11 cellular contexts compared by ENCODE assay signal in the genomic region with DNA sequence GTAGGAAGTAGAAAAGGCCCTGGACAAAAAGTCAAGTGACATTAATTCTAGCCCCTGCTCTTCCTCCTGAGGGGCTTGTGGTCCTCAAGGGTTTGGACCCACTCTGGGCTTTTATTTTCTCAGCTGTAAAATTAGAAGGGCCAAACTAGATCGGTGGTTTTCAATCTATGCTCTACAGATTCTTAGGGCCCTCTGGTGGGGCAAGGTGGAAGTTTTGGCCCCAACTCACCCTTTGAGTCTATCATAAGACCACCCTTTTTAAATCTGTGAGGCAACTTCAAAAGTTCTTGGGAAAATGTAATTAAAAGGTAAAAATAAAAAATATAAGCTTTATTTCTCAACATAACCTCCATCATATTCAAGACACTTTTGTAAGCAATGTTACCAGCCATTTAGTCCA. TPM values are rescaled to one million over a fixed set of nuclear protein-coding genes. Genes with fewer than 3 reads are reported as not detected.
DNase-seq lines count a peak whose midpoint lies in the region; ATAC-seq and TF ChIP-seq lines count a peak whose summit lies in the region.
"Had no signal": no experiment of that assay in that cellular context is flagged by ENCODE, and none has a peak within 500 bp of the region (broad histone marks: within the 10 kb centered on the region; RNA-seq: fewer than 3 reads in every experiment).

No MANE protein-coding gene starts in this region.

- H3K4me2 ChIP-seq in Karpas-422 (ENCODE audit: low read depth, low read length, poor library complexity, severe bottlenecking) = no peak overlapping the region

- CTCF ChIA-PET in HEK293T (lab: Yijun Ruan, JAX) = interaction anchor here (0.7 to 5.1 kb wide), 7 partner anchors 14 to 167 kb away, joined by 3 to 100 read pairs (median 4); no protein-coding TSS in a partner anchor

- H3K36me3 ChIP-seq in Karpas-422 (ENCODE audit: insufficient read depth, low read length) (no peaks in the 10 kb centered on the region), psoas muscle (ENCODE audit: insufficient read depth in 1 of 2, low read depth in 1 of 2) (no peaks in the 10 kb centered on the region)

- no peaks in the 10 kb centered on the region for H3K27me3 ChIP-seq in Karpas-422 (ENCODE audit: low read length)
- no peaks in the 10 kb centered on the region for H3K27me3 ChIP-seq in psoas muscle (ENCODE audit: insufficient read depth in 3 of 3, low read length in 2 of 3)

- H3K9me3 ChIP-seq in Karpas-422 (ENCODE audit: low read length) (no peaks in the 10 kb centered on the region), psoas muscle (no peaks in the 10 kb centered on the region)

- H3K79me2 ChIP-seq in Karpas-422 (ENCODE audit: low read length) = no peaks in the 10 kb centered on the region

- intact Hi-C loops in psoas muscle (cut with DNase I) = loop anchor here (5.0 to 10.0 kb wide), 4 partner anchors 64 to 296 kb away; a partner anchor contains a TSS

- no peaks in the 10 kb centered on the region for H4K20me1 ChIP-seq in Karpas-422 (ENCODE audit: insufficient read depth, low read depth, low read length)

- POLR2A ChIA-PET in HEK293T (lab: Yijun Ruan, JAX) = interaction anchor here (0.6 kb wide), 1 partner anchor 56 kb away, joined by 3 read pairs; no protein-coding TSS in a partner anchor

- H3K27ac ChIP-seq in Karpas-422 (ENCODE audit: low read length) (no peak overlapping the region), coronary artery (no peak overlapping the region), psoas muscle (no peak overlapping the region)

- peak; percentile 32 for DNase-seq in activated CD4-positive, alpha-beta T cell treated with anti-CD3 and anti-CD28 coated beads for 48 hours
- no peak for DNase-seq in activated CD4-positive, alpha-beta T cell treated with anti-CD3 and anti-CD28 coated beads for 1 hour
- DNase-seq in Karpas-422 = peak; percentile 62
- DNase-seq in coronary artery (ENCODE audit: low spot score) = no peak
- no peak for DNase-seq in psoas muscle
- DNase-seq in NCI-H146 treated with DMSO at 0.1 percent for 48 hours (lab: John Stamatoyannopoulos, UW; ENCODE audit: unreplicated experiment) = no peak
- no peak for DNase-seq in HEK293T (ENCODE audit: extremely low spot score)

- ATAC-seq in psoas muscle = peak in 1 of 4 donors; percentile 57
- no peak for ATAC-seq in GM18867 (IDR thresholded peaks at IDR 0.05; ENCODE audit: unreplicated experiment)

- no peaks in the 10 kb centered on the region for H3K9me2 ChIP-seq in Karpas-422 (replicated peaks; ENCODE audit: insufficient read depth, low read length)

- TF ChIP-seq CTCF in coronary artery (IDR thresholded peaks at IDR 0.05) = peak; percentile 23
- peak; percentile 55 for TF ChIP-seq CTCF in psoas muscle (IDR thresholded peaks at IDR 0.05)

- H3K4me1 ChIP-seq in Karpas-422 (ENCODE audit: low read length) (no peaks in the 10 kb centered on the region), psoas muscle (no peaks in the 10 kb centered on the region)

- no peak overlapping the region for H2AFZ ChIP-seq in Karpas-422 (ENCODE audit: low read length)

- WGBS in psoas muscle, 3 donors = 0 to 13% (median 3%) methylated on average over 1 of the region's 1 CpG

- no peak overlapping the region for H3K9ac ChIP-seq in Karpas-422 (ENCODE audit: low read length)

- no peak overlapping the region for H3K4me3 ChIP-seq in Karpas-422 (ENCODE audit: low read length)
- H3K4me3 ChIP-seq in coronary artery = no peak overlapping the region
- no peak overlapping the region for H3K4me3 ChIP-seq in psoas muscle
- H3K4me3 ChIP-seq: lung had no signal

TF ChIP-seq in HEK293T, 16 proteins besides CTCF, POLR2A, EP300 and RAD21:
- TF ChIP-seq LEF1 (IDR thresholded peaks at IDR 0.05; ENCODE audit: borderline replicate concordance) = no peak
- no peak for TF ChIP-seq TARDBP (IDR thresholded peaks at IDR 0.05)
- TF ChIP-seq FOXK2 (IDR thresholded peaks at IDR 0.05) = no peak
- no peak for TF ChIP-seq HDGF (IDR thresholded peaks at IDR 0.05; ENCODE audit: borderline replicate concordance)
- TF ChIP-seq FOXA1 (IDR thresholded peaks at IDR 0.05) = no peak
- TF ChIP-seq L3MBTL2 (conservative IDR thresholded peaks at IDR 0.05) = no peak
- no peak for TF ChIP-seq SUZ12 (IDR thresholded peaks at IDR 0.05)
- TF ChIP-seq ARNT (IDR thresholded peaks at IDR 0.05) = no peak
- no peak for TF ChIP-seq FOXM1 (IDR thresholded peaks at IDR 0.05; ENCODE audit: borderline replicate concordance)
- no peak for TF ChIP-seq BHLHE40 (IDR thresholded peaks at IDR 0.05; ENCODE audit: borderline replicate concordance)
- TF ChIP-seq ELF4 (IDR thresholded peaks at IDR 0.05) = no peak
- TF ChIP-seq, protein P1, sequence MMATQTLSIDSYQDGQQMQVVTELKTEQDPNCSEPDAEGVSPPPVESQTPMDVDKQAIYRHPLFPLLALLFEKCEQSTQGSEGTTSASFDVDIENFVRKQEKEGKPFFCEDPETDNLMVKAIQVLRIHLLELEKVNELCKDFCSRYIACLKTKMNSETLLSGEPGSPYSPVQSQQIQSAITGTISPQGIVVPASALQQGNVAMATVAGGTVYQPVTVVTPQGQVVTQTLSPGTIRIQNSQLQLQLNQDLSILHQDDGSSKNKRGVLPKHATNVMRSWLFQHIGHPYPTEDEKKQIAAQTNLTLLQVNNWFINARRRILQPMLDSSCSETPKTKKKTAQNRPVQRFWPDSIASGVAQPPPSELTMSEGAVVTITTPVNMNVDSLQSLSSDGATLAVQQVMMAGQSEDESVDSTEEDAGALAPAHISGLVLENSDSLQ (IDR thresholded peaks at IDR 0.05) = no peak
- no peak for TF ChIP-seq NFRKB (IDR thresholded peaks at IDR 0.05)
- TF ChIP-seq ZNF384 (IDR thresholded peaks at IDR 0.05) = no peak
- TF ChIP-seq SP1 (IDR thresholded peaks at IDR 0.05) = no peak
- no peak for TF ChIP-seq CTBP1 (IDR thresholded peaks at IDR 0.05; ENCODE audit: borderline replicate concordance)

RNA-seq across cellular contexts. Expression of a gene that starts 25.6 kb away (rescaled TPM):
- total RNA-seq in Karpas-422 (2014; rRNA removed; shearing (Covaris generic); ENCODE audit: low replicate concordance) = 0.11 TPM in 1 of 2 replicates, not detected in the other
- total RNA-seq in psoas muscle = under 1 TPM in 1 of 4 donors, not detected in 3; 0.28 TPM
- polyA plus RNA-seq in psoas muscle = under 1 TPM in 1 of 3 donors, not detected in 2; 0.03 TPM
- total RNA-seq: NCI-H460 had no signal
- polyA plus RNA-seq: CD4-positive, CD25-positive, alpha-beta regulatory T cell had no signal

Comparison
In these comparisons a context has a peak if more than half of its experiments do, and no peak if none do; other contexts are left out.
1. DNase-seq: peak in activated CD4-positive, alpha-beta T cell treated with anti-CD3 and anti-CD28 coated beads for 48 hours (single experiment) and Karpas-422 (single experiment); none in activated CD4-positive, alpha-beta T cell treated with anti-CD3 and anti-CD28 coated beads for 1 hour (single experiment), coronary artery (single experiment), psoas muscle (0 of 2), NCI-H146 treated with DMSO at 0.1 percent for 48 hours (single experiment) and HEK293T (single experiment).